Comparison of ENCODE assay signal across 10 cellular contexts in genomic region chr17:3961564-3962047, GRCh38.
DNase-seq lines count a peak whose midpoint lies in the region; ATAC-seq and FAIRE-seq lines count a peak whose summit lies in the region.
"Had no signal": no experiment of that assay in that cellular context is flagged by ENCODE, and none has a peak within 500 bp of the region (broad histone marks: within the 10 kb centered on the region; RNA-seq: fewer than 3 reads in every experiment).

No MANE protein-coding gene starts in this region.

- no peaks in the 10 kb centered on the region for H3K27me3 Mint-ChIP-seq in T-helper 2 cell treated with Interferon-gamma antibody and Interleukin-4, amounts not matched to agents 5 μg/mL and 100 μg/mL, for 36 hours (ENCODE audit: low read depth)
- no peaks in the 10 kb centered on the region for H3K27me3 Mint-ChIP-seq in memory B cell

- peak overlapping the region; percentile 57 for H3K27ac Mint-ChIP-seq in T-helper 2 cell treated with Interferon-gamma antibody and Interleukin-4, amounts not matched to agents 5 μg/mL and 100 μg/mL, for 36 hours
- peak overlapping the region; percentile 68 for H3K27ac Mint-ChIP-seq in memory B cell

- H3K9me3 Mint-ChIP-seq in T-helper 2 cell treated with Interferon-gamma antibody and Interleukin-4, amounts not matched to agents 5 μg/mL and 100 μg/mL, for 36 hours, result no peaks in the 10 kb centered on the region
- H3K9me3 Mint-ChIP-seq in memory B cell, result no peaks in the 10 kb centered on the region

- peak; percentile 91 for DNase-seq in GF-D8 (lab: John Stamatoyannopoulos, UW)
- DNase-seq in T-helper 2 cell treated with Interferon-gamma antibody and Interleukin-4, amounts not matched to agents 5 μg/mL and 100 μg/mL, for 36 hours (ENCODE audit: low spot score), result no peak
- peak; percentile 56 to 78 for DNase-seq in memory B cell (ENCODE audit: low spot score in 2 of 2)
- no peak for DNase-seq in UCSD-AML1 (lab: John Stamatoyannopoulos, UW; ENCODE audit: unreplicated experiment)
- DNase-seq in HTR-8/SVneo (ENCODE audit: insufficient read length, low spot score), result no peak
- DNase-seq: psoas muscle had no signal

- H3K36me3 Mint-ChIP-seq in T-helper 2 cell treated with Interferon-gamma antibody and Interleukin-4, amounts not matched to agents 5 μg/mL and 100 μg/mL, for 36 hours (ENCODE audit: low read depth), result peaks cover 35% of the 10 kb centered on the region
- H3K36me3 Mint-ChIP-seq in memory B cell, result peaks cover 19% of the 10 kb centered on the region

- ATAC-seq in HG02642 (IDR thresholded peaks at IDR 0.05; ENCODE audit: poor library complexity, unreplicated experiment) (peak; percentile 36), memory B cell (ENCODE audit: low read depth) (peak; percentile 67), HG02852 (IDR thresholded peaks at IDR 0.05; ENCODE audit: unreplicated experiment) (no peak), GM21825 (IDR thresholded peaks at IDR 0.05; ENCODE audit: unreplicated experiment) (no peak)

- peak overlapping the region; percentile 86 for H3K4me3 Mint-ChIP-seq in T-helper 2 cell treated with Interferon-gamma antibody and Interleukin-4, amounts not matched to agents 5 μg/mL and 100 μg/mL, for 36 hours
- peak overlapping the region; percentile 87 for H3K4me3 Mint-ChIP-seq in memory B cell

- no peak for FAIRE-seq in HTR-8/SVneo (lab: Jason Lieb, UNC)
- FAIRE-seq: bronchial epithelial cell had no signal

- H3K4me1 Mint-ChIP-seq in T-helper 2 cell treated with Interferon-gamma antibody and Interleukin-4, amounts not matched to agents 5 μg/mL and 100 μg/mL, for 36 hours (ENCODE audit: low read depth), result peaks cover 53% of the 10 kb centered on the region
- H3K4me1 Mint-ChIP-seq in memory B cell, result peaks cover 62% of the 10 kb centered on the region

Comparison
In these comparisons a context has a peak if more than half of its experiments do, and no peak if none do; other contexts are left out.
1. DNase-seq: peak in GF-D8 (single experiment) and memory B cell (2 of 2); none in T-helper 2 cell treated with Interferon-gamma antibody and Interleukin-4, amounts not matched to agents 5 μg/mL and 100 μg/mL, for 36 hours (single experiment), UCSD-AML1 (single experiment) and HTR-8/SVneo (single experiment).
2. ATAC-seq: peak in HG02642 (single experiment) and memory B cell (single experiment); none in HG02852 (single experiment) and GM21825 (single experiment).